In the genomic region with DNA sequence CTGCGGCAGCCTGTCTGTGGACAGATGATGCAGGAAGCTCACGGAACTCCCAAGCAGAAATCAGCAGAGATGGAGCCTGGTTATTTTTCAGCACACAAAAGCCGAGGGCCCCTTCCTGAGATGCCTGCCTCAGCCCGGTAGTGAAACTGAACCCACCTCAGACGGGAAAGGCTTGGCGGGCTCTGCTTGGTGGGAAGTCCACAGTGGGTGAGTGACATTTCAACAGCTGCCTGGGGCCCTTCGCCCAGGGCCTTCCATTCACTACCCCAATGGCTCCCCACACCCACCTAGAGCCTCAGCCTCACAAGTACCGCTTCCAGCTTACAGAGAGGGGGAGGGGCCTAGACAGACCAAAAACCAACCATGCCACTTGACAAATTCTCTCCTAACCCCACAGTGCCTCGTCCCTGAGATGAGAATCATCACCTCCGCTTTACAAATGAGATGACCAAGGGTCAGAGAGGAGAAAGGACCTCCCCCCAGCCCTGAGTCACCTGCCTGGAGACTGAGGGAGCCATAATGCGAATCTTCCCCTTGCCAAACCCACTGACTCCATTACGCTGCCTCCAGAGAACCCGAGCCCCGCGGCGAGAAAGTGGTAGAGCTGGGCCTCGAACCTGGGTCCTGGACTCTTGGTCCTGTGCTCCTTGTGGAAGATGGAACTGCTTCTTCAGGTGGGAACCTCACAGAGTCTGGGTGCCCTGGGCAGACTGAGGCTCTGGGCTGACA, we compare ENCODE assay signal across 8 cellular contexts.
DNase-seq lines count a peak whose midpoint lies in the region; TF ChIP-seq lines count a peak whose summit lies in the region.

No MANE protein-coding gene starts in this region.

- no peaks in the 10 kb centered on the region for H3K36me3 ChIP-seq in HEK293 (ENCODE audit: control insufficient read depth in 2 of 2, insufficient read depth in 1 of 2, low read length in 2 of 2)

- H3K9me3 ChIP-seq in HEK293 (ENCODE audit: control insufficient read depth, insufficient read depth, low read depth, low read length), result no peaks in the 10 kb centered on the region

- no peaks in the 10 kb centered on the region for H3K9me3 Mint-ChIP-seq in T-helper 1 cell treated with Interleukin-12 subunit alpha and Interleukin-12 subunit beta and Interleukin-4 antibody, amounts not matched to agents 30 μg/mL and 1 μg/mL, for 36 hours

- H3K27me3 Mint-ChIP-seq in T-helper 1 cell treated with Interleukin-12 subunit alpha and Interleukin-12 subunit beta and Interleukin-4 antibody, amounts not matched to agents 30 μg/mL and 1 μg/mL, for 36 hours (ENCODE audit: low read depth), result no peaks in the 10 kb centered on the region

- peak overlapping the region; percentile 85 for H3K4me3 Mint-ChIP-seq in T-helper 1 cell treated with Interleukin-12 subunit alpha and Interleukin-12 subunit beta and Interleukin-4 antibody, amounts not matched to agents 30 μg/mL and 1 μg/mL, for 36 hours

- peaks cover 5% of the 10 kb centered on the region for H3K36me3 Mint-ChIP-seq in T-helper 1 cell treated with Interleukin-12 subunit alpha and Interleukin-12 subunit beta and Interleukin-4 antibody, amounts not matched to agents 30 μg/mL and 1 μg/mL, for 36 hours (ENCODE audit: low read depth)

- H3K4me3 ChIP-seq in GM08714 (ENCODE audit: low read length) (peak overlapping the region; percentile 24; the same call in 1 of the 2 replicates), HEK293 (ENCODE audit: low read depth, low read length) (no peak overlapping the region)

- no peak for TF ChIP-seq CTCF in HEK293 (tag by site-specific recombination; IDR thresholded peaks at IDR 0.05)

- POLR2A ChIA-PET in HEK293 (lab: Yijun Ruan, JAX), result no interaction called here

- H3K27ac ChIP-seq in HEK293 (ENCODE audit: extremely low read depth, low read depth, low read length), result no peak overlapping the region

- peaks cover 5% of the 10 kb centered on the region; the same call in 1 of the 2 replicates for H3K4me1 ChIP-seq in HEK293 (ENCODE audit: control insufficient read depth, insufficient read depth, low read length)

- peaks cover 69% of the 10 kb centered on the region for H3K4me1 Mint-ChIP-seq in T-helper 1 cell treated with Interleukin-12 subunit alpha and Interleukin-12 subunit beta and Interleukin-4 antibody, amounts not matched to agents 30 μg/mL and 1 μg/mL, for 36 hours (ENCODE audit: low read depth)

- peak overlapping the region; percentile 99 for H3K27ac Mint-ChIP-seq in T-helper 1 cell treated with Interleukin-12 subunit alpha and Interleukin-12 subunit beta and Interleukin-4 antibody, amounts not matched to agents 30 μg/mL and 1 μg/mL, for 36 hours

- peak; percentile 73 for DNase-seq in central memory CD4-positive, alpha-beta T cell
- DNase-seq in stimulated activated CD4-positive, alpha-beta T cell treated with anti-CD3 and anti-CD28 coated beads, Interleukin-15, amount 100 ng/mL, for 24 hours, result peak; percentile 92
- DNase-seq in OCI-M1 (lab: John Stamatoyannopoulos, UW) (no peak), AML-193 (lab: John Stamatoyannopoulos, UW) (no peak), islet precursor cell (no peak)

- CTCF ChIA-PET in HEK293 (lab: Yijun Ruan, JAX), result interaction anchor here (0.6 to 4.1 kb wide), 3 partner anchors 23 to 130 kb away, joined by 3 to 33 read pairs (median 3); no protein-coding TSS in a partner anchor

TF ChIP-seq in HEK293, 187 proteins besides CTCF, POLR2A, EP300 and RAD21:
- TF ChIP-seq SCRT1 (tag by site-specific recombination; IDR thresholded peaks at IDR 0.05; ENCODE audit: borderline replicate concordance) (no peak), ZBTB8A (tag by site-specific recombination; IDR thresholded peaks at IDR 0.05) (0 out of 2 replicates have a peak, but pooled peaks have one; percentile 21), ZNF48 (tag by site-specific recombination; IDR thresholded peaks at IDR 0.05) (no peak)
TF ChIP-seq in HEK293: peak in this region for 1.

Comparison
In these comparisons a context has a peak if more than half of its experiments do, and no peak if none do; other contexts are left out.
1. DNase-seq: peak in central memory CD4-positive, alpha-beta T cell (single experiment) and stimulated activated CD4-positive, alpha-beta T cell treated with anti-CD3 and anti-CD28 coated beads, Interleukin-15, amount 100 ng/mL, for 24 hours (single experiment); none in OCI-M1 (single experiment), AML-193 (0 of 2) and islet precursor cell (single experiment).